8 cellular contexts compared by ENCODE assay signal in genomic region chr17:73231841-73232586, GRCh38. TPM values are rescaled to one million over a fixed set of nuclear protein-coding genes. Genes with fewer than 3 reads are reported as not detected.
DNase-seq lines count a peak whose midpoint lies in the region; ATAC-seq and TF ChIP-seq lines count a peak whose summit lies in the region.

No MANE protein-coding gene starts in this region.

- peak overlapping the region; percentile 85 to 89 for H3K9ac ChIP-seq in duodenal mucosa (ENCODE audit: low read depth in 1 of 2, low read length in 2 of 2)

- H3K4me3 ChIP-seq in duodenal mucosa (ENCODE audit: low read depth in 1 of 2, low read length in 2 of 2): peak overlapping the region; percentile 85 to 96
- peak overlapping the region; percentile 77 for H3K4me3 ChIP-seq in lower leg skin (ENCODE audit: low read depth, poor library complexity, severe bottlenecking)

- no peaks in the 10 kb centered on the region for H3K9me3 ChIP-seq in CD4-positive, alpha-beta T cell (ENCODE audit: control insufficient read depth, low read length)
- H3K9me3 ChIP-seq in duodenal mucosa (ENCODE audit: control insufficient read depth in 1 of 2, low read length in 2 of 2): no peaks in the 10 kb centered on the region

- H3K4me3 Mint-ChIP-seq in CD4-positive, alpha-beta T cell: peak overlapping the region; percentile 97
- peak overlapping the region; percentile 94 for H3K4me3 Mint-ChIP-seq in activated CD4-positive, alpha-beta memory T cell treated with anti-CD3 and anti-CD28 coated beads for 36 hours

- 1% methylated on average over 29 to 33 of the region's 63 CpGs for WGBS in lower leg skin, 2 donors

- H3K4me1 Mint-ChIP-seq in CD4-positive, alpha-beta T cell (ENCODE audit: low read depth): peaks cover 80% of the 10 kb centered on the region
- peaks cover 50% of the 10 kb centered on the region for H3K4me1 Mint-ChIP-seq in activated CD4-positive, alpha-beta memory T cell treated with anti-CD3 and anti-CD28 coated beads for 36 hours (ENCODE audit: low read depth)

- CTCF ChIA-PET in CD4-positive, alpha-beta T cell (lab: Charles Lee): interaction anchor here (0.6 to 2.4 kb wide), 7 partner anchors 9 to 43 kb away, joined by 3 to 17 read pairs (median 5); no protein-coding TSS in a partner anchor
- CTCF ChIA-PET in activated CD4-positive, alpha-beta memory T cell treated with anti-CD3 and anti-CD28 coated beads for 36 hours (lab: Charles Lee): interaction anchor here (0.6 to 3.0 kb wide), 12 partner anchors 20 to 971 kb away, joined by 3 to 21 read pairs (median 4); partner anchors contain the start of genes COG1 and RPL38

- no peaks in the 10 kb centered on the region for H3K27me3 Mint-ChIP-seq in CD4-positive, alpha-beta T cell
- no peaks in the 10 kb centered on the region for H3K27me3 Mint-ChIP-seq in activated CD4-positive, alpha-beta memory T cell treated with anti-CD3 and anti-CD28 coated beads for 36 hours

- H3K36me3 ChIP-seq in duodenal mucosa (ENCODE audit: control insufficient read depth in 1 of 2, insufficient read depth in 2 of 2, low read length in 2 of 2): peaks cover 0 to 18% of the 10 kb centered on the region in 2 donors

- peak; percentile 94 for ATAC-seq in CD4-positive, alpha-beta T cell (ENCODE audit: poor library complexity)
- ATAC-seq in GM19438 (IDR thresholded peaks at IDR 0.05; ENCODE audit: low read depth, unreplicated experiment) (peak; percentile 73), HG03571 (IDR thresholded peaks at IDR 0.05; ENCODE audit: unreplicated experiment) (peak; percentile 77)

- peaks cover 44% of the 10 kb centered on the region for H3K36me3 Mint-ChIP-seq in CD4-positive, alpha-beta T cell (ENCODE audit: low read depth)
- H3K36me3 Mint-ChIP-seq in activated CD4-positive, alpha-beta memory T cell treated with anti-CD3 and anti-CD28 coated beads for 36 hours: peaks cover 9% of the 10 kb centered on the region

- intact Hi-C loops in CD4-positive, alpha-beta T cell (cut with DNase I, micrococcal nuclease): loop anchor here (1.0 to 5.0 kb wide), 8 partner anchors 15 to 970 kb away; partner anchors contain the start of genes CDC42EP4 (in 1 of the 2), COG1 (in 1 of the 2), RPL38 (in 1 of the 2) and SLC39A11 (in 1 of the 2)
- intact Hi-C loops in activated CD4-positive, alpha-beta memory T cell treated with anti-CD3 and anti-CD28 coated beads for 36 hours (cut with micrococcal nuclease): loop anchor here (1.0 to 2.0 kb wide), 4 partner anchors 22 to 507 kb away; partner anchors contain the start of gene COG1
- intact Hi-C loops in lower leg skin (cut with DNase I; ENCODE audit: low total_unique reads): no loop called here

- peak; percentile 92 to 97 (median 95) for DNase-seq in CD4-positive, alpha-beta T cell
- DNase-seq in NCI-H82 (lab: John Stamatoyannopoulos, UW) (peak; percentile 99), lower leg skin (ENCODE audit: low spot score in 2 of 2) (peak; percentile 94 to 99)
- peak; percentile 98 for DNase-seq in activated CD4-positive, alpha-beta memory T cell treated with anti-CD3 and anti-CD28 coated beads for 36 hours
- DNase-seq in stimulated activated CD4-positive, alpha-beta T cell treated with anti-CD3 and anti-CD28 coated beads, Interleukin-4, amount 100 ng/mL, for 4 hours: peak; percentile 97 to 98

- POLR2A ChIA-PET in CD4-positive, alpha-beta T cell (lab: Charles Lee): interaction anchor here (0.9 to 2.8 kb wide), 15 partner anchors 10 to 640 kb away, joined by 3 to 39 read pairs (median 5); partner anchors contain the start of genes CDC42EP4 and COG1
- POLR2A ChIA-PET in activated CD4-positive, alpha-beta memory T cell treated with anti-CD3 and anti-CD28 coated beads for 36 hours (lab: Charles Lee): interaction anchor here (0.8 to 2.9 kb wide), 8 partner anchors 20 to 641 kb away, joined by 3 to 23 read pairs (median 4); partner anchors contain the start of gene COG1

- H3K27ac ChIP-seq in CD4-positive, alpha-beta T cell (ENCODE audit: low read depth, low read length): peak overlapping the region; percentile 64
- peak overlapping the region; percentile 59 for H3K27ac ChIP-seq in duodenal mucosa (ENCODE audit: low read depth, low read length)

- H3K27ac Mint-ChIP-seq in CD4-positive, alpha-beta T cell: peak overlapping the region; percentile 96
- peak overlapping the region; percentile 94 for H3K27ac Mint-ChIP-seq in activated CD4-positive, alpha-beta memory T cell treated with anti-CD3 and anti-CD28 coated beads for 36 hours

- TF ChIP-seq POLR2A in lower leg skin (IDR thresholded peaks at IDR 0.05): no peak

- no peaks in the 10 kb centered on the region for H3K27me3 ChIP-seq in CD4-positive, alpha-beta T cell (ENCODE audit: control insufficient read depth, insufficient read depth, low read length)
- H3K27me3 ChIP-seq in duodenal mucosa (ENCODE audit: control insufficient read depth in 1 of 2, insufficient read depth in 2 of 2, low read length in 2 of 2): no peaks in the 10 kb centered on the region

- TF ChIP-seq CTCF in CD4-positive, alpha-beta T cell (IDR thresholded peaks at IDR 0.05): no peak
- TF ChIP-seq CTCF in lower leg skin (IDR thresholded peaks at IDR 0.05): no peak

- no peaks in the 10 kb centered on the region for H3K9me3 Mint-ChIP-seq in CD4-positive, alpha-beta T cell
- no peaks in the 10 kb centered on the region for H3K9me3 Mint-ChIP-seq in activated CD4-positive, alpha-beta memory T cell treated with anti-CD3 and anti-CD28 coated beads for 36 hours

- peaks cover 40 to 49% of the 10 kb centered on the region in 2 donors for H3K4me1 ChIP-seq in duodenal mucosa (ENCODE audit: control insufficient read depth in 1 of 2, insufficient read depth in 2 of 2, low read length in 2 of 2)

RNA-seq across cellular contexts. Expression of gene CPSF4L, which starts 29.7 kb away (rescaled TPM):
- not detected for total RNA-seq in CD4-positive, alpha-beta T cell
- total RNA-seq in activated CD4-positive, alpha-beta memory T cell treated with anti-CD3 and anti-CD28 coated beads for 36 hours: not detected
- not detected for total RNA-seq in lower leg skin

RNA-seq across cellular contexts. Expression of gene COG1, which starts 39.2 kb away (rescaled TPM):
- total RNA-seq in CD4-positive, alpha-beta T cell: 10 to 100 TPM; 83.0 to 86.2 TPM
- total RNA-seq in activated CD4-positive, alpha-beta memory T cell treated with anti-CD3 and anti-CD28 coated beads for 36 hours: 10 to 100 TPM; 29.8 to 30.6 TPM
- total RNA-seq in lower leg skin: 10 to 100 TPM; 18.3 to 33.2 (median 23.9) TPM

Comparison
In these comparisons a context has a peak if more than half of its experiments do, and no peak if none do; other contexts are left out.
1. Peak in every context shown above with its lines: DNase-seq, ATAC-seq, H3K4me3 ChIP-seq and H3K27ac ChIP-seq.